ENCODE assay signal across 1 cellular context in the genomic region with DNA sequence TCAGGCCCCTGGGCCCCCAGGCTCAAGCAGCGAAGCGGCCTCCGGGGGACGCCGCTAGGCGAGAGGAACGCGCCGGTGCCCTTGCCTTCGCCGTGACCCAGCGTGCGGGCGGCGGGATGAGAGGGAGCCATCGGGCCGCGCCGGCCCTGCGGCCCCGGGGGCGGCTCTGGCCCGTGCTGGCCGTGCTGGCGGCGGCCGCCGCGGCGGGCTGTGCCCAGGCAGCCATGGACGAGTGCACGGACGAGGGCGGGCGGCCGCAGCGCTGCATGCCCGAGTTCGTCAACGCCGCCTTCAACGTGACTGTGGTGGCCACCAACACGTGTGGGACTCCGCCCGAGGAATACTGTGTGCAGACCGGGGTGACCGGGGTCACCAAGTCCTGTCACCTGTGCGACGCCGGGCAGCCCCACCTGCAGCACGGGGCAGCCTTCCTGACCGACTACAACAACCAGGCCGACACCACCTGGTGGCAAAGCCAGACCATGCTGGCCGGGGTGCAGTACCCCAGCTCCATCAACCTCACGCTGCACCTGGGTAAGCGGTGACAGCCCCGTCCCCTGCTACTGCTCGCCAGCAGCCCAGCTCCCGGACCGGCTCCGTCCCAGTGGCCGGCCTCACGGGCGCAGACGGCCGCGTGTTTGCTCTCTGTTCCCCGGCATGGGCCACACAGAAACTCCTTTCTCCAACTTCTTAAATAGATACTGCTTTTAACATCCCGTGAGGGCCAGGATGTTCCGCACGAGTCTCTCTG.
TF ChIP-seq lines count a peak whose summit lies in the region.

No MANE protein-coding gene starts in this region.

TF ChIP-seq in HEK293, 187 proteins besides CTCF, POLR2A, EP300 and RAD21 (continued from another document and continues in another):
- TF ChIP-seq, protein P1, sequence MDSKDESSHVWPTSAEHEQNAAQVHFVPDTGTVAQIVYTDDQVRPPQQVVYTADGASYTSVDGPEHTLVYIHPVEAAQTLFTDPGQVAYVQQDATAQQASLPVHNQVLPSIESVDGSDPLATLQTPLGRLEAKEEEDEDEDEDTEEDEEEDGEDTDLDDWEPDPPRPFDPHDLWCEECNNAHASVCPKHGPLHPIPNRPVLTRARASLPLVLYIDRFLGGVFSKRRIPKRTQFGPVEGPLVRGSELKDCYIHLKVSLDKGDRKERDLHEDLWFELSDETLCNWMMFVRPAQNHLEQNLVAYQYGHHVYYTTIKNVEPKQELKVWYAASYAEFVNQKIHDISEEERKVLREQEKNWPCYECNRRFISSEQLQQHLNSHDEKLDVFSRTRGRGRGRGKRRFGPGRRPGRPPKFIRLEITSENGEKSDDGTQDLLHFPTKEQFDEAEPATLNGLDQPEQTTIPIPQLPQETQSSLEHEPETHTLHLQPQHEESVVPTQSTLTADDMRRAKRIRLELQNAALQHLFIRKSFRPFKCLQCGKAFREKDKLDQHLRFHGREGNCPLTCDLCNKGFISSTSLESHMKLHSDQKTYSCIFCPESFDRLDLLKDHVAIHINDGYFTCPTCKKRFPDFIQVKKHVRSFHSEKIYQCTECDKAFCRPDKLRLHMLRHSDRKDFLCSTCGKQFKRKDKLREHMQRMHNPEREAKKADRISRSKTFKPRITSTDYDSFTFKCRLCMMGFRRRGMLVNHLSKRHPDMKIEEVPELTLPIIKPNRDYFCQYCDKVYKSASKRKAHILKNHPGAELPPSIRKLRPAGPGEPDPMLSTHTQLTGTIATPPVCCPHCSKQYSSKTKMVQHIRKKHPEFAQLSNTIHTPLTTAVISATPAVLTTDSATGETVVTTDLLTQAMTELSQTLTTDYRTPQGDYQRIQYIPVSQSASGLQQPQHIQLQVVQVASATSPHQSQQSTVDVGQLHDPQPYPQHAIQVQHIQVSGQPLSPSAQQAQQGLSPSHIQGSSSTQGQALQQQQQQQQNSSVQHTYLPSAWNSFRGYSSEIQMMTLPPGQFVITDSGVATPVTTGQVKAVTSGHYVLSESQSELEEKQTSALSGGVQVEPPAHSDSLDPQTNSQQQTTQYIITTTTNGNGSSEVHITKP (tag by site-specific recombination; IDR thresholded peaks at IDR 0.05): peak; percentile 83
- TF ChIP-seq, protein P2, sequence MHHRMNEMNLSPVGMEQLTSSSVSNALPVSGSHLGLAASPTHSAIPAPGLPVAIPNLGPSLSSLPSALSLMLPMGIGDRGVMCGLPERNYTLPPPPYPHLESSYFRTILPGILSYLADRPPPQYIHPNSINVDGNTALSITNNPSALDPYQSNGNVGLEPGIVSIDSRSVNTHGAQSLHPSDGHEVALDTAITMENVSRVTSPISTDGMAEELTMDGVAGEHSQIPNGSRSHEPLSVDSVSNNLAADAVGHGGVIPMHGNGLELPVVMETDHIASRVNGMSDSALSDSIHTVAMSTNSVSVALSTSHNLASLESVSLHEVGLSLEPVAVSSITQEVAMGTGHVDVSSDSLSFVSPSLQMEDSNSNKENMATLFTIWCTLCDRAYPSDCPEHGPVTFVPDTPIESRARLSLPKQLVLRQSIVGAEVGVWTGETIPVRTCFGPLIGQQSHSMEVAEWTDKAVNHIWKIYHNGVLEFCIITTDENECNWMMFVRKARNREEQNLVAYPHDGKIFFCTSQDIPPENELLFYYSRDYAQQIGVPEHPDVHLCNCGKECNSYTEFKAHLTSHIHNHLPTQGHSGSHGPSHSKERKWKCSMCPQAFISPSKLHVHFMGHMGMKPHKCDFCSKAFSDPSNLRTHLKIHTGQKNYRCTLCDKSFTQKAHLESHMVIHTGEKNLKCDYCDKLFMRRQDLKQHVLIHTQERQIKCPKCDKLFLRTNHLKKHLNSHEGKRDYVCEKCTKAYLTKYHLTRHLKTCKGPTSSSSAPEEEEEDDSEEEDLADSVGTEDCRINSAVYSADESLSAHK (tag by site-specific recombination; IDR thresholded peaks at IDR 0.05): peak; percentile 92
- TF ChIP-seq ZBTB8A (tag by site-specific recombination; IDR thresholded peaks at IDR 0.05) (peak; percentile 26; the same call in 1 of the 2 replicates), KLF8 (tag by site-specific recombination; IDR thresholded peaks at IDR 0.05) (peak; percentile 36; the same call in 1 of the 2 replicates), TCF7L2 (IDR thresholded peaks at IDR 0.05; ENCODE audit: borderline replicate concordance, low read depth, low read length) (no peak), ZNF600 (tag by site-specific recombination; IDR thresholded peaks at IDR 0.05) (peak; percentile 96), BCL11A (tag by site-specific recombination; IDR thresholded peaks at IDR 0.05; ENCODE audit: low read depth) (peak; percentile 76; the same call in 1 of the 2 replicates), ZNF76 (tag by site-specific recombination; IDR thresholded peaks at IDR 0.05; ENCODE audit: borderline replicate concordance, low read depth) (peak; percentile 36; the same call in 1 of the 2 replicates), ZNF214 (tag by site-specific recombination; IDR thresholded peaks at IDR 0.05; ENCODE audit: borderline replicate concordance) (no peak), PRDM1 (tag by site-specific recombination; IDR thresholded peaks at IDR 0.05) (no peak), GLIS2 (tag by site-specific recombination; IDR thresholded peaks at IDR 0.05) (peak; percentile 63), ZNF843 (tag by site-specific recombination; IDR thresholded peaks at IDR 0.05) (0 out of 2 replicates have a peak, but pooled peaks have one; percentile 9), ZBTB20 (tag by site-specific recombination; IDR thresholded peaks at IDR 0.05) (peak; percentile 85), ZNF121 (tag by site-specific recombination; IDR thresholded peaks at IDR 0.05) (peak; percentile 85), SP3 (tag by site-specific recombination; IDR thresholded peaks at IDR 0.05) (peak; percentile 14; the same call in 1 of the 2 replicates), ZNF10 (tag by site-specific recombination; IDR thresholded peaks at IDR 0.05) (peak; percentile 97), SCRT1 (tag by site-specific recombination; IDR thresholded peaks at IDR 0.05; ENCODE audit: borderline replicate concordance) (peak; percentile 34; the same call in 1 of the 2 replicates), SCRT2 (tag by site-specific recombination; IDR thresholded peaks at IDR 0.05) (peak; percentile 73), KLF16 (tag by site-specific recombination; IDR thresholded peaks at IDR 0.05) (peak; percentile 79), ZNF48 (tag by site-specific recombination; IDR thresholded peaks at IDR 0.05) (no peak), SP7 (tag by site-specific recombination; IDR thresholded peaks at IDR 0.05) (peak; percentile 49), ZNF521 (tag by site-specific recombination; IDR thresholded peaks at IDR 0.05) (no peak)
- TF ChIP-seq, protein P3, sequence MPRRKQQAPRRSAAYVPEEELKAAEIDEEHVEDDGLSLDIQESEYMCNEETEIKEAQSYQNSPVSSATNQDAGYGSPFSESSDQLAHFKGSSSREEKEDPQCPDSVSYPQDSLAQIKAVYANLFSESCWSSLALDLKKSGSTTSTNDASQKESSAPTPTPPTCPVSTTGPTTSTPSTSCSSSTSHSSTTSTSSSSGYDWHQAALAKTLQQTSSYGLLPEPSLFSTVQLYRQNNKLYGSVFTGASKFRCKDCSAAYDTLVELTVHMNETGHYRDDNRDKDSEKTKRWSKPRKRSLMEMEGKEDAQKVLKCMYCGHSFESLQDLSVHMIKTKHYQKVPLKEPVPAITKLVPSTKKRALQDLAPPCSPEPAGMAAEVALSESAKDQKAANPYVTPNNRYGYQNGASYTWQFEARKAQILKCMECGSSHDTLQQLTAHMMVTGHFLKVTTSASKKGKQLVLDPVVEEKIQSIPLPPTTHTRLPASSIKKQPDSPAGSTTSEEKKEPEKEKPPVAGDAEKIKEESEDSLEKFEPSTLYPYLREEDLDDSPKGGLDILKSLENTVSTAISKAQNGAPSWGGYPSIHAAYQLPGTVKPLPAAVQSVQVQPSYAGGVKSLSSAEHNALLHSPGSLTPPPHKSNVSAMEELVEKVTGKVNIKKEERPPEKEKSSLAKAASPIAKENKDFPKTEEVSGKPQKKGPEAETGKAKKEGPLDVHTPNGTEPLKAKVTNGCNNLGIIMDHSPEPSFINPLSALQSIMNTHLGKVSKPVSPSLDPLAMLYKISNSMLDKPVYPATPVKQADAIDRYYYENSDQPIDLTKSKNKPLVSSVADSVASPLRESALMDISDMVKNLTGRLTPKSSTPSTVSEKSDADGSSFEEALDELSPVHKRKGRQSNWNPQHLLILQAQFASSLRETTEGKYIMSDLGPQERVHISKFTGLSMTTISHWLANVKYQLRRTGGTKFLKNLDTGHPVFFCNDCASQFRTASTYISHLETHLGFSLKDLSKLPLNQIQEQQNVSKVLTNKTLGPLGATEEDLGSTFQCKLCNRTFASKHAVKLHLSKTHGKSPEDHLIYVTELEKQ (tag by site-specific recombination; IDR thresholded peaks at IDR 0.05; ENCODE audit: borderline replicate concordance): no peak
- TF ChIP-seq, protein P4, sequence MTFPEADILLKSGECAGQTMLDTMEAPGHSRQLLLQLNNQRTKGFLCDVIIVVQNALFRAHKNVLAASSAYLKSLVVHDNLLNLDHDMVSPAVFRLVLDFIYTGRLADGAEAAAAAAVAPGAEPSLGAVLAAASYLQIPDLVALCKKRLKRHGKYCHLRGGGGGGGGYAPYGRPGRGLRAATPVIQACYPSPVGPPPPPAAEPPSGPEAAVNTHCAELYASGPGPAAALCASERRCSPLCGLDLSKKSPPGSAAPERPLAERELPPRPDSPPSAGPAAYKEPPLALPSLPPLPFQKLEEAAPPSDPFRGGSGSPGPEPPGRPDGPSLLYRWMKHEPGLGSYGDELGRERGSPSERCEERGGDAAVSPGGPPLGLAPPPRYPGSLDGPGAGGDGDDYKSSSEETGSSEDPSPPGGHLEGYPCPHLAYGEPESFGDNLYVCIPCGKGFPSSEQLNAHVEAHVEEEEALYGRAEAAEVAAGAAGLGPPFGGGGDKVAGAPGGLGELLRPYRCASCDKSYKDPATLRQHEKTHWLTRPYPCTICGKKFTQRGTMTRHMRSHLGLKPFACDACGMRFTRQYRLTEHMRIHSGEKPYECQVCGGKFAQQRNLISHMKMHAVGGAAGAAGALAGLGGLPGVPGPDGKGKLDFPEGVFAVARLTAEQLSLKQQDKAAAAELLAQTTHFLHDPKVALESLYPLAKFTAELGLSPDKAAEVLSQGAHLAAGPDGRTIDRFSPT (tag by site-specific recombination; IDR thresholded peaks at IDR 0.05): peak; percentile 79
- TF ChIP-seq, protein P5, sequence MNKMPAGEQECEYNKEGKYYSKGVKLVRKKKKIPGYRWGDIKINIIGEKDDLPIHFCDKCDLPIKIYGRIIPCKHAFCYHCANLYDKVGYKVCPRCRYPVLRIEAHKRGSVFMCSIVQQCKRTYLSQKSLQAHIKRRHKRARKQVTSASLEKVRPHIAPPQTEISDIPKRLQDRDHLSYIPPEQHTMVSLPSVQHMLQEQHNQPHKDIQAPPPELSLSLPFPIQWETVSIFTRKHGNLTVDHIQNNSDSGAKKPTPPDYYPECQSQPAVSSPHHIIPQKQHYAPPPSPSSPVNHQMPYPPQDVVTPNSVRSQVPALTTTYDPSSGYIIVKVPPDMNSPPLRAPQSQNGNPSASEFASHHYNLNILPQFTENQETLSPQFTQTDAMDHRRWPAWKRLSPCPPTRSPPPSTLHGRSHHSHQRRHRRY (tag by site-specific recombination; IDR thresholded peaks at IDR 0.05): no peak
- TF ChIP-seq, protein P6, sequence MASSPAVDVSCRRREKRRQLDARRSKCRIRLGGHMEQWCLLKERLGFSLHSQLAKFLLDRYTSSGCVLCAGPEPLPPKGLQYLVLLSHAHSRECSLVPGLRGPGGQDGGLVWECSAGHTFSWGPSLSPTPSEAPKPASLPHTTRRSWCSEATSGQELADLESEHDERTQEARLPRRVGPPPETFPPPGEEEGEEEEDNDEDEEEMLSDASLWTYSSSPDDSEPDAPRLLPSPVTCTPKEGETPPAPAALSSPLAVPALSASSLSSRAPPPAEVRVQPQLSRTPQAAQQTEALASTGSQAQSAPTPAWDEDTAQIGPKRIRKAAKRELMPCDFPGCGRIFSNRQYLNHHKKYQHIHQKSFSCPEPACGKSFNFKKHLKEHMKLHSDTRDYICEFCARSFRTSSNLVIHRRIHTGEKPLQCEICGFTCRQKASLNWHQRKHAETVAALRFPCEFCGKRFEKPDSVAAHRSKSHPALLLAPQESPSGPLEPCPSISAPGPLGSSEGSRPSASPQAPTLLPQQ (tag by site-specific recombination; IDR thresholded peaks at IDR 0.05): peak; percentile 55
- TF ChIP-seq, protein P7, sequence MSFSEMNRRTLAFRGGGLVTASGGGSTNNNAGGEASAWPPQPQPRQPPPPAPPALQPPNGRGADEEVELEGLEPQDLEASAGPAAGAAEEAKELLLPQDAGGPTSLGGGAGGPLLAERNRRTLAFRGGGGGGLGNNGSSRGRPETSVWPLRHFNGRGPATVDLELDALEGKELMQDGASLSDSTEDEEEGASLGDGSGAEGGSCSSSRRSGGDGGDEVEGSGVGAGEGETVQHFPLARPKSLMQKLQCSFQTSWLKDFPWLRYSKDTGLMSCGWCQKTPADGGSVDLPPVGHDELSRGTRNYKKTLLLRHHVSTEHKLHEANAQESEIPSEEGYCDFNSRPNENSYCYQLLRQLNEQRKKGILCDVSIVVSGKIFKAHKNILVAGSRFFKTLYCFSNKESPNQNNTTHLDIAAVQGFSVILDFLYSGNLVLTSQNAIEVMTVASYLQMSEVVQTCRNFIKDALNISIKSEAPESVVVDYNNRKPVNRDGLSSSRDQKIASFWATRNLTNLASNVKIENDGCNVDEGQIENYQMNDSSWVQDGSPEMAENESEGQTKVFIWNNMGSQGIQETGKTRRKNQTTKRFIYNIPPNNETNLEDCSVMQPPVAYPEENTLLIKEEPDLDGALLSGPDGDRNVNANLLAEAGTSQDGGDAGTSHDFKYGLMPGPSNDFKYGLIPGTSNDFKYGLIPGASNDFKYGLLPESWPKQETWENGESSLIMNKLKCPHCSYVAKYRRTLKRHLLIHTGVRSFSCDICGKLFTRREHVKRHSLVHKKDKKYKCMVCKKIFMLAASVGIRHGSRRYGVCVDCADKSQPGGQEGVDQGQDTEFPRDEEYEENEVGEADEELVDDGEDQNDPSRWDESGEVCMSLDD (tag by site-specific recombination; IDR thresholded peaks at IDR 0.05): peak; percentile 92
- TF ChIP-seq, protein P8, sequence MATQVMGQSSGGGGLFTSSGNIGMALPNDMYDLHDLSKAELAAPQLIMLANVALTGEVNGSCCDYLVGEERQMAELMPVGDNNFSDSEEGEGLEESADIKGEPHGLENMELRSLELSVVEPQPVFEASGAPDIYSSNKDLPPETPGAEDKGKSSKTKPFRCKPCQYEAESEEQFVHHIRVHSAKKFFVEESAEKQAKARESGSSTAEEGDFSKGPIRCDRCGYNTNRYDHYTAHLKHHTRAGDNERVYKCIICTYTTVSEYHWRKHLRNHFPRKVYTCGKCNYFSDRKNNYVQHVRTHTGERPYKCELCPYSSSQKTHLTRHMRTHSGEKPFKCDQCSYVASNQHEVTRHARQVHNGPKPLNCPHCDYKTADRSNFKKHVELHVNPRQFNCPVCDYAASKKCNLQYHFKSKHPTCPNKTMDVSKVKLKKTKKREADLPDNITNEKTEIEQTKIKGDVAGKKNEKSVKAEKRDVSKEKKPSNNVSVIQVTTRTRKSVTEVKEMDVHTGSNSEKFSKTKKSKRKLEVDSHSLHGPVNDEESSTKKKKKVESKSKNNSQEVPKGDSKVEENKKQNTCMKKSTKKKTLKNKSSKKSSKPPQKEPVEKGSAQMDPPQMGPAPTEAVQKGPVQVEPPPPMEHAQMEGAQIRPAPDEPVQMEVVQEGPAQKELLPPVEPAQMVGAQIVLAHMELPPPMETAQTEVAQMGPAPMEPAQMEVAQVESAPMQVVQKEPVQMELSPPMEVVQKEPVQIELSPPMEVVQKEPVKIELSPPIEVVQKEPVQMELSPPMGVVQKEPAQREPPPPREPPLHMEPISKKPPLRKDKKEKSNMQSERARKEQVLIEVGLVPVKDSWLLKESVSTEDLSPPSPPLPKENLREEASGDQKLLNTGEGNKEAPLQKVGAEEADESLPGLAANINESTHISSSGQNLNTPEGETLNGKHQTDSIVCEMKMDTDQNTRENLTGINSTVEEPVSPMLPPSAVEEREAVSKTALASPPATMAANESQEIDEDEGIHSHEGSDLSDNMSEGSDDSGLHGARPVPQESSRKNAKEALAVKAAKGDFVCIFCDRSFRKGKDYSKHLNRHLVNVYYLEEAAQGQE (tag by site-specific recombination; IDR thresholded peaks at IDR 0.05): peak; percentile 28; the same call in 1 of the 2 replicates
